ENCODE assay signal across 1 cellular context in genomic region chrX:77894921-77895886, GRCh38.
TF ChIP-seq lines count a peak whose summit lies in the region.

TSS of gene MAGT1 (minus strand) at chrX:77895435. CDS start at chrX:77895410, 25 bp downstream.

TF ChIP-seq in A549, 52 proteins besides CTCF, POLR2A, EP300 and RAD21 (continued from another document):
- TF ChIP-seq KDM1A (IDR thresholded peaks at IDR 0.05; ENCODE audit: low read depth) = no peak
- peak in 1 of 2 experiments; percentile 59; a peak in 2 of 4 replicates for TF ChIP-seq CEBPB (IDR thresholded peaks at IDR 0.05)
- no peak for TF ChIP-seq RARB (CRISPR knock-in tag; IDR thresholded peaks at IDR 0.05)
- TF ChIP-seq EHMT2 (IDR thresholded peaks at IDR 0.05; ENCODE audit: low read depth) = no peak
- TF ChIP-seq MAFK (IDR thresholded peaks at IDR 0.05; ENCODE audit: partially characterized antibody) = no peak
- no peak for TF ChIP-seq EHF (CRISPR knock-in tag; IDR thresholded peaks at IDR 0.05)
- TF ChIP-seq MYC (IDR thresholded peaks at IDR 0.05; ENCODE audit: borderline replicate concordance, low read length) = no peak
- TF ChIP-seq RFX5 (IDR thresholded peaks at IDR 0.05) = peak; percentile 83; the same call in 1 of the 2 replicates
- TF ChIP-seq NR3C1 (IDR thresholded peaks at IDR 0.05) = no peak
- TF ChIP-seq ZFP36 (IDR thresholded peaks at IDR 0.05; ENCODE audit: borderline replicate concordance, partially characterized antibody) = no peak
- TF ChIP-seq HMGXB4 (CRISPR knock-in tag; IDR thresholded peaks at IDR 0.05; ENCODE audit: borderline replicate concordance) = no peak
- no peak for TF ChIP-seq MAZ (IDR thresholded peaks at IDR 0.05; ENCODE audit: borderline replicate concordance, low read depth, low read length)
- TF ChIP-seq TP53 (CRISPR knock-in tag; IDR thresholded peaks at IDR 0.05) = no peak
- no peak for TF ChIP-seq HOXA7 (CRISPR knock-in tag; IDR thresholded peaks at IDR 0.05)
- TF ChIP-seq HOXB5 (CRISPR knock-in tag; IDR thresholded peaks at IDR 0.05) = no peak
- no peak for TF ChIP-seq JUNB (IDR thresholded peaks at IDR 0.05)
- TF ChIP-seq HEYL (CRISPR knock-in tag; IDR thresholded peaks at IDR 0.05) = no peak
- no peak for TF ChIP-seq TFCP2L1 (CRISPR knock-in tag; IDR thresholded peaks at IDR 0.05)
- TF ChIP-seq ZNF302 (CRISPR knock-in tag; IDR thresholded peaks at IDR 0.05) = no peak
- TF ChIP-seq NPAS2 (CRISPR knock-in tag; IDR thresholded peaks at IDR 0.05; ENCODE audit: borderline replicate concordance) = no peak
